ENCODE assay signal across 8 cellular contexts in genomic region chr18:34322365-34323289, GRCh38.
A peak's percentile ranks its signal among the peaks of the same experiment; 100 is the strongest.
DNase-seq lines count a peak whose midpoint lies in the region; ATAC-seq and TF ChIP-seq lines count a peak whose summit lies in the region.

No MANE protein-coding gene starts in this region.

- no peak overlapping the region for H3K27ac Mint-ChIP-seq in neural progenitor cell

- DNase-seq in ELR (ENCODE audit: low read depth) (peak; percentile 8), Karpas-422 (peak; percentile 89), RWPE2 (ENCODE audit: low spot score) (no peak), erythroblast (lab: John Stamatoyannopoulos, UW) (peak; percentile 55 to 68), neural progenitor cell (ENCODE audit: low spot score) (peak; percentile 85), T1000 (lab: John Stamatoyannopoulos, UW) (no peak)

- H3K27me3 Mint-ChIP-seq in neural progenitor cell (ENCODE audit: insufficient read depth, low read depth) = peaks cover 5% of the 10 kb centered on the region

- no peaks in the 10 kb centered on the region for H4K20me1 ChIP-seq in Karpas-422 (ENCODE audit: insufficient read depth, low read depth, low read length)
- no peaks in the 10 kb centered on the region for H4K20me1 ChIP-seq in neural progenitor cell (ENCODE audit: low read depth)

- H3F3A ChIP-seq in neural progenitor cell (ENCODE audit: low read depth) = no peaks in the 10 kb centered on the region

- H3K79me2 ChIP-seq in Karpas-422 (ENCODE audit: low read length) (no peaks in the 10 kb centered on the region), neural progenitor cell (ENCODE audit: low read depth) (no peaks in the 10 kb centered on the region)

- H3K27me3 ChIP-seq in Karpas-422 (ENCODE audit: low read length) (no peaks in the 10 kb centered on the region), RWPE2 (ENCODE audit: insufficient read depth, poor library complexity, severe bottlenecking) (no peaks in the 10 kb centered on the region), neural progenitor cell (no peaks in the 10 kb centered on the region)

- 0 out of 2 replicates have a peak overlapping the region, but pooled peaks have one; percentile 26 for H2AFZ ChIP-seq in Karpas-422 (ENCODE audit: low read length)
- peak overlapping the region; percentile 61 for H2AFZ ChIP-seq in neural progenitor cell (replicated peaks)

- no peaks in the 10 kb centered on the region for H3K36me3 Mint-ChIP-seq in neural progenitor cell

- H3K9me2 ChIP-seq in Karpas-422 (replicated peaks; ENCODE audit: insufficient read depth, low read length) = no peaks in the 10 kb centered on the region

- H3K36me3 ChIP-seq in Karpas-422 (ENCODE audit: insufficient read depth, low read length) (no peaks in the 10 kb centered on the region), RWPE2 (ENCODE audit: low read depth) (no peaks in the 10 kb centered on the region), neural progenitor cell (no peaks in the 10 kb centered on the region)

- H3K4me2 ChIP-seq in Karpas-422 (ENCODE audit: low read depth, low read length, poor library complexity, severe bottlenecking) (peak overlapping the region; percentile 29), neural progenitor cell (no peak overlapping the region)

- TF ChIP-seq POLR2A in erythroblast (IDR thresholded peaks at IDR 0.05; ENCODE audit: low read length) = no peak

- no peak overlapping the region for H3K4me3 Mint-ChIP-seq in neural progenitor cell

- H3K4me3 ChIP-seq in Karpas-422 (ENCODE audit: low read length) (peak overlapping the region; percentile 7; the same call in 1 of the 2 replicates), RWPE2 (ENCODE audit: severe bottlenecking) (no peak overlapping the region), neural progenitor cell (no peak overlapping the region)

- H3K9me3 Mint-ChIP-seq in neural progenitor cell = peaks cover 3% of the 10 kb centered on the region

- no peaks in the 10 kb centered on the region for H3K4me1 Mint-ChIP-seq in neural progenitor cell

- H3K27ac ChIP-seq in Karpas-422 (ENCODE audit: low read length) (no peak overlapping the region), RWPE2 (ENCODE audit: poor library complexity, severe bottlenecking) (no peak overlapping the region), neural progenitor cell (no peak overlapping the region)

- ATAC-seq in GM21576 (IDR thresholded peaks at IDR 0.05; ENCODE audit: unreplicated experiment) (peak; percentile 52), RWPE2 (ENCODE audit: low read depth) (no peak), HG03135 (IDR thresholded peaks at IDR 0.05; ENCODE audit: unreplicated experiment) (no peak)

- peak; percentile 62 for TF ChIP-seq CTCF in RWPE2 (IDR thresholded peaks at IDR 0.05; ENCODE audit: poor library complexity, severe bottlenecking)
- TF ChIP-seq CTCF in neural progenitor cell (IDR thresholded peaks at IDR 0.05) = peak; percentile 95

- no peaks in the 10 kb centered on the region for H3K9me3 ChIP-seq in Karpas-422 (ENCODE audit: low read length)
- no peaks in the 10 kb centered on the region for H3K9me3 ChIP-seq in RWPE2 (ENCODE audit: severe bottlenecking)
- no peaks in the 10 kb centered on the region for H3K9me3 ChIP-seq in neural progenitor cell (ENCODE audit: low read depth)

- H3K9ac ChIP-seq in Karpas-422 (ENCODE audit: low read length) (no peak overlapping the region), neural progenitor cell (no peak overlapping the region)

- H3K4me1 ChIP-seq in Karpas-422 (ENCODE audit: low read length) = 0 out of 2 replicates have a peak, but pooled peaks cover 4% of the 10 kb centered on the region
- no peaks in the 10 kb centered on the region for H3K4me1 ChIP-seq in RWPE2 (ENCODE audit: insufficient read depth, poor library complexity, severe bottlenecking)
- no peaks in the 10 kb centered on the region for H3K4me1 ChIP-seq in neural progenitor cell

Comparison
In these comparisons a context has a peak if more than half of its experiments do, and no peak if none do; other contexts are left out.
1. DNase-seq: peak in ELR (single experiment), Karpas-422 (single experiment), erythroblast (2 of 2) and neural progenitor cell (single experiment); none in RWPE2 (single experiment) and T1000 (single experiment).